Comparison of ENCODE assay signal across 14 cellular contexts in the genomic region with DNA sequence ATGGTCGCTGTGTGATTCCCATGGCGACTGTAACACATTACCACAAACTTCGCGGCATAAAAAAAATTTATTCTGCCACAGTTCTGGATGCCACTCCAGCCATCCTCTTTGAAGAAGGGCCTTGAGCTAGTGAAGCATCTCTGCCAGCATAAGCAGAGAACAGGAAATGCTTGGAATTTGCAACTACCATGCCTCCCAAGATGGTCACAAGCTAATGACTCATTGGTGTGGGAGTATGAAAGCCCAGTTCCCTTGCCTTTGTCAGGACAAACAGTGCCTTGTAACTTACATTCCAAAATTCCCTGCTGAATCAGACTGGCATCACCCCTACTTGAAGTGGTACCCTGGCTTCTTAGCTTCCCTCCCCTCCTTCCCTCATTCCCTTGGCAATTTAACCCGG.
DNase-seq lines count a peak whose midpoint lies in the region; ATAC-seq, FAIRE-seq and TF ChIP-seq lines count a peak whose summit lies in the region.
"Had no signal": no experiment of that assay in that cellular context is flagged by ENCODE, and none has a peak within 500 bp of the region (broad histone marks: within the 10 kb centered on the region; RNA-seq: fewer than 3 reads in every experiment).

No MANE protein-coding gene starts in this region.

- intact Hi-C loops in transverse colon (cut with DNase I; ENCODE audit: low total_unique reads), result loop anchor here (2.0 kb wide), 1 partner anchor 23 kb away; no protein-coding TSS in a partner anchor

- no peak for ATAC-seq in HG02571 (IDR thresholded peaks at IDR 0.05; ENCODE audit: unreplicated experiment)

- WGBS in transverse colon (ENCODE audit: low coverage in 1 of 2), 2 donors, result 83 to 89% methylated on average over 5 of the region's 5 CpGs

- no peak for TF ChIP-seq CTCF in bronchial epithelial cell (IDR thresholded peaks at IDR 0.05; ENCODE audit: insufficient read depth, low read length, severe bottlenecking)
- TF ChIP-seq CTCF in transverse colon (IDR thresholded peaks at IDR 0.05), result no peak

- no peak for TF ChIP-seq EP300 in transverse colon (IDR thresholded peaks at IDR 0.05; ENCODE audit: low read depth)

- H3K4me3 ChIP-seq in bronchial epithelial cell (ENCODE audit: low read depth, low read length), result no peak overlapping the region
- no peak overlapping the region for H3K4me3 ChIP-seq in transverse colon
- H3K4me3 ChIP-seq: esophagus squamous epithelium had no signal

- no peaks in the 10 kb centered on the region for H3K27me3 ChIP-seq in bronchial epithelial cell (ENCODE audit: control insufficient read depth, insufficient read depth, low read length)
- no peaks in the 10 kb centered on the region for H3K27me3 ChIP-seq in transverse colon
- H3K27me3 ChIP-seq: esophagus squamous epithelium had no signal

- H3K27ac ChIP-seq in transverse colon, result no peak overlapping the region
- H3K27ac ChIP-seq: esophagus squamous epithelium, HL-60 had no signal

- H3K4me1 ChIP-seq in transverse colon, result peaks cover 0 to 3% (median 0%) of the 10 kb centered on the region in 4 donors

- DNase-seq in AG08396 (ENCODE audit: low spot score) (peak; percentile 39), HTR-8/SVneo (ENCODE audit: insufficient read length, low spot score) (peak; percentile 26), bronchial epithelial cell (ENCODE audit: low read depth) (peak; percentile 89), medulla oblongata (ENCODE audit: extremely low spot score) (peak; percentile 26), NCI-H510A (lab: John Stamatoyannopoulos, UW) (no peak), activated gamma-delta T cell treated with Interleukin-2 at 50 U/mL for 16 hours (no peak), transverse colon (no peak)
- DNase-seq: activated naive CD8-positive, alpha-beta T cell treated with anti-CD3 and anti-CD28 coated beads for 36 hours; esophagus squamous epithelium; NCI-H446 treated with DMSO at 0.1 percent for 48 hours; stimulated activated CD4-positive, alpha-beta T cell treated with anti-CD3 and anti-CD28 coated beads, Interleukin-2, amount 100 ng/mL, for 48 hours had no signal

- no peaks in the 10 kb centered on the region for H3K9me3 ChIP-seq in transverse colon
- H3K9me3 ChIP-seq: esophagus squamous epithelium had no signal

- in situ Hi-C loops in transverse colon (cut with MboI; ENCODE audit: low pct_ligation_motif_present in 1 of 4, low pct_unique_long_range_greater_than_20kb in 1 of 4, low sequenced_read_pairs in 3 of 4), result no loop called here

- TF ChIP-seq POLR2A in transverse colon (IDR thresholded peaks at IDR 0.05), result no peak

- FAIRE-seq in HTR-8/SVneo (lab: Jason Lieb, UNC) (peak; percentile 95), bronchial epithelial cell (lab: Jason Lieb, UNC) (peak; percentile 93)
- FAIRE-seq: H1 had no signal

- H3K36me3 ChIP-seq in bronchial epithelial cell (ENCODE audit: control insufficient read depth, insufficient read depth, low read length), result no peaks in the 10 kb centered on the region
- no peaks in the 10 kb centered on the region for H3K36me3 ChIP-seq in transverse colon
- H3K36me3 ChIP-seq: esophagus squamous epithelium had no signal

Comparison
In these comparisons a context has a peak if more than half of its experiments do, and no peak if none do; other contexts are left out.
1. DNase-seq: peak in AG08396 (single experiment), HTR-8/SVneo (single experiment), bronchial epithelial cell (single experiment) and medulla oblongata (single experiment); none in NCI-H510A (single experiment), activated gamma-delta T cell treated with Interleukin-2 at 50 U/mL for 16 hours (single experiment) and transverse colon (single experiment).